In the genomic region with DNA sequence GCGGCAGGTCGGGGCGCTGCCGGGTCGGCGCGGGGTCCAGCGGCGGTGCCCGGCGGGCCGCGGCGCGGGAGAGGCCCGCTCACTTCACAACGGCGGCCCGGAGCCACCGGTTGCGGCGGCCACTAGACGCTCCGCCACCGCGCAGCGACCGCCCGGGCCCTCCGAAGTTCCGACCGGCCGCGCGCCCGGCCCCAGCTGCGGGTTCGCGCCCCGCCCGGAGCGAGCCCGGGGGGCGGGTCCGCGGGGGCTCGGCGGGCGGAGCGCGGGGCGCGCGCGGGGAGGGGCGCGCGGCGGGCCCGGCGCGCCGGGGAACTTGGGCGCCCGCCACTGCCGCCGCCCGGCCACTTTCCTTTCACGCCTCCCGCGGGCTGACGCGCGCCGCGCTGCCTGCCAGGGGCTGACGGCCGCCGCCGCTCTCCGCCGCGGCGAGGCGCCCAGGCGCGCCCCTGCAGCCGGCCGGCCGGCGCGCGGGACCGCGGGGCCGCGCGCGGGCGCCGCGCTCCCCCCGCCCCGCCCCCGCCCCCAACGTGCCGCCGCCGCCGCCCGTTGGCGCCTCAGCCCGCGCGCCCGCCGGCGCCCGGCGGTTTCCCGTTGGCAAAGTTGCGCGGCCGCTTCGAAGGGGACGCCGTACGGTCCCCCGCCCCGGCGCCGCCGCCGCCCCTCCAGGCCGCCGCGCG, we compare ENCODE assay signal across 8 cellular contexts. TPM values are rescaled to one million over a fixed set of nuclear protein-coding genes. Genes with fewer than 3 reads are reported as not detected.
DNase-seq lines count a peak whose midpoint lies in the region; ATAC-seq, FAIRE-seq and TF ChIP-seq lines count a peak whose summit lies in the region.

No MANE protein-coding gene starts in this region.

- H3K36me3 ChIP-seq in RWPE2 (ENCODE audit: low read depth) (no peaks in the 10 kb centered on the region), pancreas (no peaks in the 10 kb centered on the region)

- H3K27me3 ChIP-seq in RWPE2 (ENCODE audit: insufficient read depth, poor library complexity, severe bottlenecking) (no peaks in the 10 kb centered on the region), pancreas (no peaks in the 10 kb centered on the region)

- peaks cover 3% of the 10 kb centered on the region for H3K36me3 Mint-ChIP-seq in activated naive CD8-positive, alpha-beta T cell

- H3K4me3 ChIP-seq in RWPE2 (ENCODE audit: severe bottlenecking) (peak overlapping the region; percentile 77), pancreas (peak overlapping the region; percentile 72 to 95 (median 82))

- intact Hi-C loops in Right ventricle myocardium superior (cut with DNase I): no loop called here
- intact Hi-C loops in pancreas (cut with DNase I): no loop called here

- no peaks in the 10 kb centered on the region for H3K27me3 Mint-ChIP-seq in activated naive CD8-positive, alpha-beta T cell

- peaks cover 43% of the 10 kb centered on the region for H3K4me1 Mint-ChIP-seq in activated naive CD8-positive, alpha-beta T cell (ENCODE audit: low read depth)

- TF ChIP-seq CTCF in RWPE2 (IDR thresholded peaks at IDR 0.05; ENCODE audit: poor library complexity, severe bottlenecking) (no peak), pancreas (IDR thresholded peaks at IDR 0.05) (no peak)

- ATAC-seq in GM18517 (IDR thresholded peaks at IDR 0.05; ENCODE audit: unreplicated experiment): peak; percentile 24
- peak; percentile 51 for ATAC-seq in HG03045 (IDR thresholded peaks at IDR 0.05; ENCODE audit: unreplicated experiment)
- no peak; the same call in 2 of the 3 replicates for ATAC-seq in RWPE2 (ENCODE audit: low read depth)
- ATAC-seq in Right ventricle myocardium superior (ENCODE audit: poor library complexity): peak; percentile 73
- ATAC-seq in pancreas: peak; percentile 57 to 72 (median 61)

- DNase-seq in ACHN (peak; percentile 60), RWPE2 (ENCODE audit: low spot score) (no peak), Right ventricle myocardium superior (peak; percentile 80), pancreas (peak; percentile 60 to 86 (median 76)), urothelium cell line (ENCODE audit: low spot score) (peak; percentile 87)

- H3K4me3 Mint-ChIP-seq in activated naive CD8-positive, alpha-beta T cell: peak overlapping the region; percentile 96

- H3K27ac ChIP-seq in RWPE2 (ENCODE audit: poor library complexity, severe bottlenecking) (peak overlapping the region; percentile 65), pancreas (peak overlapping the region; percentile 86 to 95 (median 92))

- in situ Hi-C loops in ACHN (cut with HindIII; ENCODE audit: low pct_ligation_motif_present, low pct_unique_long_range_greater_than_20kb, low sequenced_read_pairs): no loop called here

- peaks cover 16% of the 10 kb centered on the region for H3K4me1 ChIP-seq in RWPE2 (ENCODE audit: insufficient read depth, poor library complexity, severe bottlenecking)
- peaks cover 17 to 19% (median 18%) of the 10 kb centered on the region in 3 donors for H3K4me1 ChIP-seq in pancreas

- no peaks in the 10 kb centered on the region for H3K9me3 Mint-ChIP-seq in activated naive CD8-positive, alpha-beta T cell (ENCODE audit: low read depth)

- H3K9me3 ChIP-seq in RWPE2 (ENCODE audit: severe bottlenecking) (no peaks in the 10 kb centered on the region), pancreas (no peaks in the 10 kb centered on the region)

- 0% methylated on average over 2 to 138 of the region's 138 CpGs for WGBS in pancreas, 2 donors

- FAIRE-seq in pancreas (lab: Jason Lieb, UNC): no peak
- FAIRE-seq in urothelium cell line (lab: Jason Lieb, UNC): no peak

- H3K27ac Mint-ChIP-seq in activated naive CD8-positive, alpha-beta T cell: peak overlapping the region; percentile 97

RNA-seq across cellular contexts. Expression of gene SFMBT1, which starts 0.6 kb away (rescaled TPM):
- total RNA-seq in Right ventricle myocardium superior (15.7 TPM), pancreas (10 to 100 TPM; 10.8 to 15.8 (median 13.5) TPM)
- polyA plus RNA-seq in pancreas: 1 to 10 TPM; 4.9 to 6.3 TPM
